16 cellular contexts compared by ENCODE assay signal in the genomic region with DNA sequence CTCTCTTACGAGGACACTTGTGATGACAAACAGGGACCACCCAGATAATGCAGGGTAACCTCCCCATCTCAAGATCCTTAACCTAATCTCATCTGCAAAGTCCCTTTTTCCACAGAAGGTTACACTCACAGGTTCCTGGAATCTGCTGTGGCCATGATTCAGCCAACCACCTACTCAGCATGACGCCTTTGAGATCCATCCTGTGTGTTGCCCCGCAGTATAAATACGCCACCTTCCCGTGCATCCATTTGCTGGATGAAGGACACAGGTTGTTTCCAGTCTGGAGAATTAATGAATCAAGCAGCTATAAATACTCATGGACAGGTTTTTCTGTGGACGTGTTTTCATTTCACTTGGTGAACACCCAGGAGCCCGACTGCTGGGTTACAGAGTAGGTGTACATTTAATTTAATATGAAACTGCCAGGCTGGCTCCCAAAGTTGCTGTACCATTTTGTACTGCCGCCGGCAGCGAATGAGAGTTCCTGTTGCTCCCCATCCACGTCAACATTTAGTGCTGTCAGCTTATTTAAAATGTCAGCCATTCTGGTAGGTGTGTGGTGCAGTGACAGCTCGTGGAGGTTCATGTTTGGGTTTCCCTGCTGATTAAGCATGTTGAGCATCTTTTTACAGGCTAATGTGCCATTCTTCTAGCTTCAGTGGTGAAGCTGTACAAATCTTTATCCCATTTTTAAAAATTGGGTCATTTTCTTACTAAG. TPM values are rescaled to one million over a fixed set of nuclear protein-coding genes. Genes with fewer than 3 reads are reported as not detected.
DNase-seq lines count a peak whose midpoint lies in the region; ATAC-seq and TF ChIP-seq lines count a peak whose summit lies in the region.
"Had no signal": no experiment of that assay in that cellular context is flagged by ENCODE, and none has a peak within 500 bp of the region (broad histone marks: within the 10 kb centered on the region; RNA-seq: fewer than 3 reads in every experiment).

No MANE protein-coding gene starts in this region.

- no peak for ATAC-seq in activated naive CD8-positive, alpha-beta T cell treated with anti-CD3 and anti-CD28 coated beads, Interleukin-2, amount 10 ng/mL, durations not matched to agents 7 days and 5 days (ENCODE audit: low read depth)
- ATAC-seq: left lung, upper lobe of right lung had no signal

- POLR2A ChIA-PET in activated CD4-positive, alpha-beta T cell treated with anti-CD3 and anti-CD28 coated beads, Interleukin-2, amount 10 ng/mL, durations not matched to agents 7 days and 5 days (lab: Charles Lee): interaction anchor here (0.6 kb wide), 2 partner anchors 18 to 20 kb away, joined by 4 to 6 read pairs; no protein-coding TSS in a partner anchor
- POLR2A ChIA-PET in activated naive CD8-positive, alpha-beta T cell treated with anti-CD3 and anti-CD28 coated beads, Interleukin-2, amount 10 ng/mL, durations not matched to agents 7 days and 5 days (lab: Charles Lee): interaction anchor here (0.6 to 0.9 kb wide), 4 partner anchors 21 to 91 kb away, joined by 3 to 7 read pairs (median 4); no protein-coding TSS in a partner anchor

- H3K36me3 Mint-ChIP-seq in activated CD4-positive, alpha-beta T cell treated with anti-CD3 and anti-CD28 coated beads, Interleukin-2, amount 10 ng/mL, durations not matched to agents 7 days and 5 days (ENCODE audit: low read depth): peaks cover 5% of the 10 kb centered on the region
- no peaks in the 10 kb centered on the region for H3K36me3 Mint-ChIP-seq in activated naive CD8-positive, alpha-beta T cell treated with anti-CD3 and anti-CD28 coated beads, Interleukin-2, amount 10 ng/mL, durations not matched to agents 7 days and 5 days
- no peaks in the 10 kb centered on the region for H3K36me3 Mint-ChIP-seq in osteocyte (ENCODE audit: unreplicated experiment)
- H3K36me3 Mint-ChIP-seq: activated naive CD4-positive, alpha-beta T cell treated with anti-CD3 and anti-CD28 coated beads, Interleukin-2, amount 50 U/mL, for 24 hours had no signal

- no peaks in the 10 kb centered on the region for H3K27me3 Mint-ChIP-seq in activated CD4-positive, alpha-beta T cell treated with anti-CD3 and anti-CD28 coated beads, Interleukin-2, amount 10 ng/mL, durations not matched to agents 7 days and 5 days
- H3K27me3 Mint-ChIP-seq in activated naive CD8-positive, alpha-beta T cell treated with anti-CD3 and anti-CD28 coated beads, Interleukin-2, amount 10 ng/mL, durations not matched to agents 7 days and 5 days: no peaks in the 10 kb centered on the region
- H3K27me3 Mint-ChIP-seq in osteocyte (ENCODE audit: unreplicated experiment): no peaks in the 10 kb centered on the region
- H3K27me3 Mint-ChIP-seq: activated naive CD4-positive, alpha-beta T cell treated with anti-CD3 and anti-CD28 coated beads, Interleukin-2, amount 50 U/mL, for 24 hours had no signal

- TF ChIP-seq CTCF in osteocyte (IDR thresholded peaks at IDR 0.05): no peak

- no peaks in the 10 kb centered on the region for H3K9me3 Mint-ChIP-seq in activated CD4-positive, alpha-beta T cell treated with anti-CD3 and anti-CD28 coated beads, Interleukin-2, amount 10 ng/mL, durations not matched to agents 7 days and 5 days
- H3K9me3 Mint-ChIP-seq in activated naive CD8-positive, alpha-beta T cell treated with anti-CD3 and anti-CD28 coated beads, Interleukin-2, amount 10 ng/mL, durations not matched to agents 7 days and 5 days: no peaks in the 10 kb centered on the region
- H3K9me3 Mint-ChIP-seq in osteocyte (ENCODE audit: unreplicated experiment): no peaks in the 10 kb centered on the region
- H3K9me3 Mint-ChIP-seq: activated naive CD4-positive, alpha-beta T cell treated with anti-CD3 and anti-CD28 coated beads, Interleukin-2, amount 50 U/mL, for 24 hours had no signal

- CTCF ChIA-PET in activated CD4-positive, alpha-beta T cell treated with anti-CD3 and anti-CD28 coated beads, Interleukin-2, amount 10 ng/mL, durations not matched to agents 7 days and 5 days (lab: Charles Lee): interaction anchor here (0.6 to 1.9 kb wide), 11 partner anchors 11 to 175 kb away, joined by 3 to 6 read pairs (median 4); no protein-coding TSS in a partner anchor

- H3K4me3 Mint-ChIP-seq in activated CD4-positive, alpha-beta T cell treated with anti-CD3 and anti-CD28 coated beads, Interleukin-2, amount 10 ng/mL, durations not matched to agents 7 days and 5 days: no peak overlapping the region
- no peak overlapping the region for H3K4me3 Mint-ChIP-seq in activated naive CD8-positive, alpha-beta T cell treated with anti-CD3 and anti-CD28 coated beads, Interleukin-2, amount 10 ng/mL, durations not matched to agents 7 days and 5 days
- no peak overlapping the region for H3K4me3 Mint-ChIP-seq in osteocyte (ENCODE audit: unreplicated experiment)
- H3K4me3 Mint-ChIP-seq: activated naive CD4-positive, alpha-beta T cell treated with anti-CD3 and anti-CD28 coated beads, Interleukin-2, amount 50 U/mL, for 24 hours had no signal

- peak overlapping the region; percentile 10 for H3K27ac Mint-ChIP-seq in activated CD4-positive, alpha-beta T cell treated with anti-CD3 and anti-CD28 coated beads, Interleukin-2, amount 10 ng/mL, durations not matched to agents 7 days and 5 days
- peak overlapping the region; percentile 11 for H3K27ac Mint-ChIP-seq in activated naive CD8-positive, alpha-beta T cell treated with anti-CD3 and anti-CD28 coated beads, Interleukin-2, amount 10 ng/mL, durations not matched to agents 7 days and 5 days
- peak overlapping the region; percentile 25 for H3K27ac Mint-ChIP-seq in osteocyte (ENCODE audit: unreplicated experiment)
- H3K27ac Mint-ChIP-seq: activated naive CD4-positive, alpha-beta T cell treated with anti-CD3 and anti-CD28 coated beads, Interleukin-2, amount 50 U/mL, for 24 hours had no signal

- H3K4me1 Mint-ChIP-seq in activated CD4-positive, alpha-beta T cell treated with anti-CD3 and anti-CD28 coated beads, Interleukin-2, amount 10 ng/mL, durations not matched to agents 7 days and 5 days: peaks cover 60% of the 10 kb centered on the region
- H3K4me1 Mint-ChIP-seq in activated naive CD8-positive, alpha-beta T cell treated with anti-CD3 and anti-CD28 coated beads, Interleukin-2, amount 10 ng/mL, durations not matched to agents 7 days and 5 days: peaks cover 53% of the 10 kb centered on the region
- H3K4me1 Mint-ChIP-seq in osteocyte (ENCODE audit: unreplicated experiment): peaks cover 64% of the 10 kb centered on the region

- no peak for DNase-seq in activated CD4-positive, alpha-beta T cell treated with anti-CD3 and anti-CD28 coated beads, Interleukin-2, amount 10 ng/mL, durations not matched to agents 7 days and 5 days
- no peak for DNase-seq in activated CD4-positive, alpha-beta T cell treated with anti-CD3 and anti-CD28 coated beads, Interleukin-2, amount 50 U/mL, for 4 hours
- peak; percentile 57 for DNase-seq in G401 (ENCODE audit: low spot score)
- DNase-seq in activated naive CD8-positive, alpha-beta T cell treated with anti-CD3 and anti-CD28 coated beads, Interleukin-2, amount 10 ng/mL, durations not matched to agents 7 days and 5 days: no peak
- no peak for DNase-seq in osteocyte (ENCODE audit: extremely low spot score, unreplicated experiment)
- no peak for DNase-seq in hepatic stellate cell (ENCODE audit: low spot score)
- DNase-seq in NCI-H345 (lab: John Stamatoyannopoulos, UW): no peak
- DNase-seq in AML-193 (lab: John Stamatoyannopoulos, UW): no peak
- DNase-seq: central memory CD4-positive, alpha-beta T cell; left lung; NCI-H187; NCI-H446 treated with DMSO at 0.1 percent for 48 hours; retina; SJCRH30; upper lobe of right lung had no signal

- in situ Hi-C loops in G401 (cut with HindIII; ENCODE audit: low sequenced_read_pairs): no loop called here

RNA-seq across cellular contexts. Expression of a gene that starts 40.2 kb away (rescaled TPM):
- 10 to 100 TPM; 20.3 to 20.9 TPM for total RNA-seq in activated CD4-positive, alpha-beta T cell treated with anti-CD3 and anti-CD28 coated beads, Interleukin-2, amount 10 ng/mL, durations not matched to agents 7 days and 5 days
- total RNA-seq in G401 (2014; rRNA removed; shearing (Covaris generic)): 15.9 and 16.0 TPM in 2 replicates
- 10 to 100 TPM; 28.5 to 31.2 TPM for total RNA-seq in activated naive CD8-positive, alpha-beta T cell treated with anti-CD3 and anti-CD28 coated beads, Interleukin-2, amount 10 ng/mL, durations not matched to agents 7 days and 5 days
- 17.6 and 18.3 TPM in 2 replicates for total RNA-seq in osteocyte

RNA-seq across cellular contexts. Expression of a gene that starts 43.7 kb away (rescaled TPM):
- total RNA-seq in activated CD4-positive, alpha-beta T cell treated with anti-CD3 and anti-CD28 coated beads, Interleukin-2, amount 10 ng/mL, durations not matched to agents 7 days and 5 days: 10 to 100 TPM; 10.7 to 12.1 TPM
- 251 and 359 TPM in 2 replicates for total RNA-seq in G401 (2014; rRNA removed; shearing (Covaris generic))
- total RNA-seq in activated naive CD8-positive, alpha-beta T cell treated with anti-CD3 and anti-CD28 coated beads, Interleukin-2, amount 10 ng/mL, durations not matched to agents 7 days and 5 days: 10 to 100 TPM; 39.6 to 43.4 TPM
- 159 and 178 TPM in 2 replicates for total RNA-seq in osteocyte
